Comparison of ENCODE assay signal across 23 cellular contexts in the genomic region with DNA sequence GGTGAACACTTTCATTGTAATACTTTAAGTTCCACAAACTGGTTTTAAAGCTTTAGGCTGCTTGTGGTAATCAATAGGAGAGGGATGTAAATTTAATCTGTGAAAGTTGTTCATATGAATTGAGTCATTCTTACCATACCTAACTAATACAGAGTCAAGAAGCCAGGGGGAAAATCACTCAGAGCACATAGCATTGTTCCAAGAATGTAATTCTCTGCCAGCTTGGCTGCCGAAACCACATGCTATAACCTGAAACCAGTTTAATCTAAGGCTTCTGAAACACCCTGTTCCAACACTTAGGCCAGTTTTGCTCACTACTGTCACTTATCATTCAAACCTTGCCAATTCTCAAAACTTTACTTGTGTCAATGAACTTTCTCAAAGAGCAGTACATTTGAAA.
A peak's percentile ranks its signal among the peaks of the same experiment; 100 is the strongest.
DNase-seq lines count a peak whose midpoint lies in the region; ATAC-seq, FAIRE-seq and TF ChIP-seq lines count a peak whose summit lies in the region.
"Had no signal": no experiment of that assay in that cellular context is flagged by ENCODE, and none has a peak within 500 bp of the region (broad histone marks: within the 10 kb centered on the region; RNA-seq: fewer than 3 reads in every experiment).

No MANE protein-coding gene starts in this region.

- ATAC-seq in lower lobe of right lung = no peak
- ATAC-seq: activated CD8-positive, alpha-beta T cell treated with anti-CD3 and anti-CD28 coated beads, Interleukin-2, amount 10 ng/mL, durations not matched to agents 7 days and 5 days; activated T-cell treated with anti-CD3 and anti-CD28 coated beads, Interleukin-2, amount 50 U/mL, for 4 hours; SK-N-SH treated with all-trans-retinoic acid at 6 μM for 48 hours had no signal

- no peak overlapping the region for H3K27ac ChIP-seq in keratinocyte (ENCODE audit: control insufficient read depth, insufficient read depth, low read length)
- H3K27ac ChIP-seq in lower lobe of right lung = no peak overlapping the region
- no peak overlapping the region for H3K27ac ChIP-seq in coronary artery
- H3K27ac ChIP-seq: dorsolateral prefrontal cortex, heart right ventricle, ovary had no signal

- H3K27me3 ChIP-seq in keratinocyte (ENCODE audit: control insufficient read depth, extremely low read depth, insufficient read depth, low read length) = no peaks in the 10 kb centered on the region
- no peaks in the 10 kb centered on the region for H3K27me3 ChIP-seq in lower lobe of right lung (ENCODE audit: low read depth)
- H3K27me3 ChIP-seq: dorsolateral prefrontal cortex, heart right ventricle, ovary had no signal

- DNase-seq in Daoy (ENCODE audit: low read depth) = peak; percentile 25
- DNase-seq in RPMI7951 (ENCODE audit: low read depth) = peak; percentile 53
- peak; percentile 57 for DNase-seq in epithelial cell of esophagus (ENCODE audit: low read depth)
- no peak for DNase-seq in keratinocyte (ENCODE audit: low read depth, low spot score)
- DNase-seq in lower lobe of right lung = no peak
- DNase-seq in coronary artery (ENCODE audit: low spot score) = no peak
- DNase-seq in hippocampal formation (lab: John Stamatoyannopoulos, UW) = no peak
- DNase-seq in HFFc6 = no peak
- DNase-seq: activated CD8-positive, alpha-beta T cell treated with anti-CD3 and anti-CD28 coated beads, Interleukin-2, amount 10 ng/mL, durations not matched to agents 7 days and 5 days; activated naive CD4-positive, alpha-beta T cell treated with anti-CD3 and anti-CD28 coated beads, Interleukin-2, amount 50 U/mL, for 16 hours; activated T-cell treated with anti-CD3 and anti-CD28 coated beads, Interleukin-2, amount 50 U/mL, for 4 hours; C1 segment of cervical spinal cord; dorsolateral prefrontal cortex; heart right ventricle; immature natural killer cell; NCI-H1436; ovary; stimulated activated CD4-positive, alpha-beta T cell treated with anti-CD3 and anti-CD28 coated beads, Interleukin-4, amount 100 ng/mL, for 24 hours; T-helper 9 cell had no signal

- peak; percentile 87 for FAIRE-seq in keratinocyte (lab: Jason Lieb, UNC)
- FAIRE-seq: H1 had no signal

- TF ChIP-seq CTCF in epithelial cell of esophagus (IDR thresholded peaks at IDR 0.05; ENCODE audit: insufficient read depth, low read depth, low read length, missing control alignments) = no peak
- no peak for TF ChIP-seq CTCF in keratinocyte (optimal IDR thresholded peaks at IDR 0.05 in 1 of 3, IDR thresholded peaks at IDR 0.05 in 1 of 3, conservative IDR thresholded peaks at IDR 0.05 in 1 of 3; ENCODE audit: extremely low read depth in 1 of 3, insufficient read depth in 2 of 3, low read length in 3 of 3)
- no peak for TF ChIP-seq CTCF in lower lobe of right lung (IDR thresholded peaks at IDR 0.05)
- no peak for TF ChIP-seq CTCF in coronary artery (IDR thresholded peaks at IDR 0.05)
- TF ChIP-seq CTCF in HFFc6 (IDR thresholded peaks at IDR 0.05) = no peak

- no peaks in the 10 kb centered on the region for H3K4me1 Mint-ChIP-seq in HFFc6 (ENCODE audit: low read depth)
- H3K4me1 Mint-ChIP-seq: immature natural killer cell had no signal

- no peaks in the 10 kb centered on the region for H3K9me3 ChIP-seq in keratinocyte (ENCODE audit: control insufficient read depth, low read depth, low read length)
- no peaks in the 10 kb centered on the region for H3K9me3 ChIP-seq in lower lobe of right lung
- H3K9me3 ChIP-seq: ovary had no signal

- H3K9me3 Mint-ChIP-seq in HFFc6 = peaks cover 32% of the 10 kb centered on the region

- no peaks in the 10 kb centered on the region for H4K20me1 ChIP-seq in keratinocyte (ENCODE audit: control insufficient read depth, extremely low read depth, insufficient read depth, low read length)

- H3K9me1 ChIP-seq in keratinocyte (ENCODE audit: control insufficient read depth, extremely low read depth, insufficient read depth, low read length) = no peaks in the 10 kb centered on the region

- H3K4me3 Mint-ChIP-seq in HFFc6 = no peak overlapping the region
- H3K4me3 Mint-ChIP-seq: activated CD8-positive, alpha-beta T cell treated with anti-CD3 and anti-CD28 coated beads, Interleukin-2, amount 10 ng/mL, durations not matched to agents 7 days and 5 days; activated T-cell treated with anti-CD3 and anti-CD28 coated beads, Interleukin-2, amount 50 U/mL, for 4 hours; immature natural killer cell had no signal

- intact Hi-C loops in lower lobe of right lung (cut with DNase I) = no loop called here

- no peaks in the 10 kb centered on the region for H3K27me3 Mint-ChIP-seq in HFFc6 (ENCODE audit: insufficient read depth)

- H3K9ac ChIP-seq in keratinocyte (ENCODE audit: control insufficient read depth, extremely low read depth, insufficient read depth, low read length) = no peak overlapping the region

- no peak overlapping the region for H3K27ac Mint-ChIP-seq in HFFc6
- H3K27ac Mint-ChIP-seq: activated CD8-positive, alpha-beta T cell treated with anti-CD3 and anti-CD28 coated beads, Interleukin-2, amount 10 ng/mL, durations not matched to agents 7 days and 5 days; immature natural killer cell had no signal

- H3K4me2 ChIP-seq in keratinocyte (ENCODE audit: control insufficient read depth, extremely low read depth, insufficient read depth, low read depth, low read length) = peak overlapping the region; percentile 31
- H3K4me2 ChIP-seq: smooth muscle cell had no signal

- H3K36me3 ChIP-seq in keratinocyte (ENCODE audit: control insufficient read depth in 2 of 2, extremely low read depth in 1 of 2, insufficient read depth in 2 of 2, low read length in 2 of 2) = no peaks in the 10 kb centered on the region
- H3K36me3 ChIP-seq in lower lobe of right lung = no peaks in the 10 kb centered on the region
- H3K36me3 ChIP-seq: heart right ventricle, ovary had no signal

- H3K4me3 ChIP-seq in epithelial cell of esophagus (ENCODE audit: low read length) (no peak overlapping the region), keratinocyte (ENCODE audit: control insufficient read depth in 2 of 3, extremely low read depth in 1 of 3, insufficient read depth in 2 of 3, low read depth in 1 of 3, low read length in 3 of 3) (no peak overlapping the region), lower lobe of right lung (no peak overlapping the region), coronary artery (no peak overlapping the region)
- H3K4me3 ChIP-seq: dorsolateral prefrontal cortex, heart right ventricle, lung, ovary, smooth muscle cell had no signal

- dilution Hi-C loops in keratinocyte (cut with MboI; ENCODE audit: extremely low pct_ligation_motif_present, low sequenced_read_pairs) = no loop called here

- H3K79me2 ChIP-seq in keratinocyte (ENCODE audit: control insufficient read depth, insufficient read depth, low read length) = no peaks in the 10 kb centered on the region

- no peaks in the 10 kb centered on the region; the same call in 1 of the 2 replicates for H3K36me3 Mint-ChIP-seq in HFFc6 (ENCODE audit: low read depth)
- H3K36me3 Mint-ChIP-seq: immature natural killer cell had no signal

- peak overlapping the region; percentile 65 for H2AFZ ChIP-seq in keratinocyte (ENCODE audit: control insufficient read depth, low read length)

- H3K4me1 ChIP-seq in keratinocyte (ENCODE audit: control insufficient read depth, extremely low read depth, insufficient read depth, low read length) (peaks cover 27% of the 10 kb centered on the region), lower lobe of right lung (no peaks in the 10 kb centered on the region)

Comparison
In these comparisons a context has a peak if more than half of its experiments do, and no peak if none do; other contexts are left out.
1. DNase-seq: peak in Daoy (single experiment), RPMI7951 (single experiment) and epithelial cell of esophagus (single experiment); none in keratinocyte (single experiment), lower lobe of right lung (single experiment), coronary artery (single experiment), hippocampal formation (0 of 2) and HFFc6 (single experiment).